ENCODE assay signal across 21 cellular contexts in genomic region chr6:63295553-63295952, GRCh38. TPM values are rescaled to one million over a fixed set of nuclear protein-coding genes. Genes with fewer than 3 reads are reported as not detected.
A peak's percentile ranks its signal among the peaks of the same experiment; 100 is the strongest.
DNase-seq lines count a peak whose midpoint lies in the region; ATAC-seq, FAIRE-seq and TF ChIP-seq lines count a peak whose summit lies in the region.
"Had no signal": no experiment of that assay in that cellular context is flagged by ENCODE, and none has a peak within 500 bp of the region (broad histone marks: within the 10 kb centered on the region; RNA-seq: fewer than 3 reads in every experiment).

No MANE protein-coding gene starts in this region.

- H3K27me3 ChIP-seq in RWPE2 (ENCODE audit: insufficient read depth, poor library complexity, severe bottlenecking) (no peaks in the 10 kb centered on the region), endodermal cell (ENCODE audit: control insufficient read depth, insufficient read depth, low read length, poor library complexity, severe bottlenecking) (no peaks in the 10 kb centered on the region)
- H3K27me3 ChIP-seq in CD4-positive, alpha-beta memory T cell (ENCODE audit: insufficient read depth, low read length) = no peaks in the 10 kb centered on the region
- H3K27me3 ChIP-seq: Peyer's patch had no signal

- H3K27ac ChIP-seq in RWPE2 (ENCODE audit: poor library complexity, severe bottlenecking) (no peak overlapping the region), endodermal cell (ENCODE audit: low read depth, low read length) (no peak overlapping the region)
- no peak overlapping the region for H3K27ac ChIP-seq in CD4-positive, alpha-beta memory T cell (ENCODE audit: low read depth, low read length)
- H3K27ac ChIP-seq: 22Rv1, C4-2B, Peyer's patch had no signal

- intact Hi-C loops in CD4-positive, alpha-beta memory T cell (cut with micrococcal nuclease) = no loop called here

- FAIRE-seq in D721Med (lab: Jason Lieb, UNC) = no peak
- FAIRE-seq: GM12892, HTR-8/SVneo, K562 had no signal

- H3K27me3 Mint-ChIP-seq in endodermal cell (ENCODE audit: insufficient read depth) = no peaks in the 10 kb centered on the region
- no peaks in the 10 kb centered on the region for H3K27me3 Mint-ChIP-seq in progenitor cell of endocrine pancreas
- H3K27me3 Mint-ChIP-seq in CD4-positive, alpha-beta memory T cell = no peaks in the 10 kb centered on the region

- no peak overlapping the region for H3K9ac ChIP-seq in endodermal cell (ENCODE audit: extremely low read depth, low read length, poor library complexity, severe bottlenecking)

- no peaks in the 10 kb centered on the region for H3K9me3 ChIP-seq in RWPE2 (ENCODE audit: severe bottlenecking)
- H3K9me3 ChIP-seq in endodermal cell (ENCODE audit: control insufficient read depth, low read length) = no peaks in the 10 kb centered on the region
- H3K9me3 ChIP-seq in CD4-positive, alpha-beta memory T cell (ENCODE audit: control insufficient read depth in 1 of 2, low read length in 2 of 2) = no peaks in the 10 kb centered on the region
- H3K9me3 ChIP-seq: Peyer's patch had no signal

- DNase-seq in DMS53 (lab: John Stamatoyannopoulos, UW) (peak; percentile 11), DMS53 treated with DMSO at 0.1 percent for 48 hours (lab: John Stamatoyannopoulos, UW; ENCODE audit: unreplicated experiment) (no peak), RWPE2 (ENCODE audit: low spot score) (no peak), endodermal cell (peak; percentile 50), progenitor cell of endocrine pancreas (ENCODE audit: low spot score, unreplicated experiment) (no peak), D721Med (ENCODE audit: insufficient read length, low spot score) (no peak), hepatic stellate cell (ENCODE audit: low spot score) (no peak)
- no peak for DNase-seq in CD4-positive, alpha-beta memory T cell
- DNase-seq: COR-L47, DMS79, NCI-H1048, NCI-H2107, Peyer's patch, SHP77 treated with DMSO at 0.1 percent for 48 hours had no signal

- peak; percentile 51; the same call in 1 of the 3 replicates for ATAC-seq in RWPE2 (ENCODE audit: low read depth)
- ATAC-seq: HCT116, K562 had no signal

- H3K4me3 ChIP-seq in RWPE2 (ENCODE audit: severe bottlenecking) (no peak overlapping the region), endodermal cell (ENCODE audit: low read length) (no peak overlapping the region)
- H3K4me3 ChIP-seq in CD4-positive, alpha-beta memory T cell (ENCODE audit: low read length in 2 of 2) = no peak overlapping the region
- H3K4me3 ChIP-seq: K562, Peyer's patch had no signal

- CTCF ChIA-PET in CD4-positive, alpha-beta memory T cell (lab: Charles Lee; ENCODE audit: partially characterized antibody) = no interaction called here

- H3K9me3 Mint-ChIP-seq in endodermal cell = no peaks in the 10 kb centered on the region
- H3K9me3 Mint-ChIP-seq in progenitor cell of endocrine pancreas (ENCODE audit: low read depth) = peaks cover 6% of the 10 kb centered on the region
- H3K9me3 Mint-ChIP-seq in CD4-positive, alpha-beta memory T cell = peaks cover 0 to 11% (median 0%) of the 10 kb centered on the region in 8 donors

- H3K36me3 ChIP-seq in RWPE2 (ENCODE audit: low read depth) (no peaks in the 10 kb centered on the region), endodermal cell (ENCODE audit: control insufficient read depth, insufficient read depth, low read length) (no peaks in the 10 kb centered on the region)
- H3K36me3 ChIP-seq in CD4-positive, alpha-beta memory T cell (ENCODE audit: insufficient read depth, low read length) = no peaks in the 10 kb centered on the region
- H3K36me3 ChIP-seq: Peyer's patch had no signal

- no peak for TF ChIP-seq CTCF in RWPE2 (IDR thresholded peaks at IDR 0.05; ENCODE audit: poor library complexity, severe bottlenecking)
- peak; percentile 53 for TF ChIP-seq CTCF in endodermal cell (conservative IDR thresholded peaks at IDR 0.05)
- TF ChIP-seq CTCF in progenitor cell of endocrine pancreas (IDR thresholded peaks at IDR 0.05; ENCODE audit: unreplicated experiment) = peak; percentile 29
- TF ChIP-seq CTCF in D721Med (IDR thresholded peaks at IDR 0.05; ENCODE audit: insufficient read depth, missing control alignments) = no peak

- POLR2A ChIA-PET in CD4-positive, alpha-beta memory T cell (lab: Charles Lee; ENCODE audit: partially characterized antibody) = no interaction called here

- H3K27ac Mint-ChIP-seq in endodermal cell (no peak overlapping the region), progenitor cell of endocrine pancreas (no peak overlapping the region)
- H3K27ac Mint-ChIP-seq in CD4-positive, alpha-beta memory T cell = no peak overlapping the region

- H3K4me1 Mint-ChIP-seq in endodermal cell (no peaks in the 10 kb centered on the region), progenitor cell of endocrine pancreas (ENCODE audit: low read depth) (no peaks in the 10 kb centered on the region)
- H3K4me1 Mint-ChIP-seq in CD4-positive, alpha-beta memory T cell = no peaks in the 10 kb centered on the region

- no peaks in the 10 kb centered on the region for H3K4me1 ChIP-seq in RWPE2 (ENCODE audit: insufficient read depth, poor library complexity, severe bottlenecking)
- H3K4me1 ChIP-seq in endodermal cell (ENCODE audit: control insufficient read depth, insufficient read depth, low read length) = no peaks in the 10 kb centered on the region
- H3K4me1 ChIP-seq in CD4-positive, alpha-beta memory T cell (ENCODE audit: insufficient read depth, low read length) = no peaks in the 10 kb centered on the region
- H3K4me1 ChIP-seq: Peyer's patch had no signal

- H3K36me3 Mint-ChIP-seq in endodermal cell (ENCODE audit: low read depth) = no peaks in the 10 kb centered on the region
- H3K36me3 Mint-ChIP-seq in progenitor cell of endocrine pancreas (ENCODE audit: insufficient read depth) = no peaks in the 10 kb centered on the region
- H3K36me3 Mint-ChIP-seq in CD4-positive, alpha-beta memory T cell = no peaks in the 10 kb centered on the region

- H3K4me3 Mint-ChIP-seq in endodermal cell (no peak overlapping the region), progenitor cell of endocrine pancreas (ENCODE audit: low read depth) (no peak overlapping the region)
- no peak overlapping the region for H3K4me3 Mint-ChIP-seq in CD4-positive, alpha-beta memory T cell

RNA-seq across cellular contexts. Expression of gene LGSN, which starts 24.2 kb away (rescaled TPM):
- total RNA-seq in endodermal cell (under 1 TPM in 1 of 2 donors, not detected in 1; 0.37 TPM), progenitor cell of endocrine pancreas (0.18 TPM in 1 of 2 replicates, not detected in the other)
- not detected for polyA plus RNA-seq in endodermal cell (2013, experiment 1 of 2)
- polyA plus RNA-seq in endodermal cell (2013, experiment 2 of 2) = not detected
- total RNA-seq in CD4-positive, alpha-beta memory T cell = under 1 TPM in 1 of 2 experiments, not detected in 1; 0.15 TPM
- polyA plus RNA-seq in CD4-positive, alpha-beta memory T cell = not detected
- total RNA-seq: G401, K562, Peyer's patch had no signal

Comparison
In these comparisons a context has a peak if more than half of its experiments do, and no peak if none do; other contexts are left out.
1. DNase-seq: peak in DMS53 (single experiment) and endodermal cell (single experiment); none in DMS53 treated with DMSO at 0.1 percent for 48 hours (single experiment), RWPE2 (single experiment), progenitor cell of endocrine pancreas (single experiment), D721Med (single experiment), hepatic stellate cell (single experiment) and CD4-positive, alpha-beta memory T cell (0 of 5).
2. CTCF ChIP-seq: peak in endodermal cell (single experiment) and progenitor cell of endocrine pancreas (single experiment); none in RWPE2 (single experiment) and D721Med (single experiment).